In the genomic region with DNA sequence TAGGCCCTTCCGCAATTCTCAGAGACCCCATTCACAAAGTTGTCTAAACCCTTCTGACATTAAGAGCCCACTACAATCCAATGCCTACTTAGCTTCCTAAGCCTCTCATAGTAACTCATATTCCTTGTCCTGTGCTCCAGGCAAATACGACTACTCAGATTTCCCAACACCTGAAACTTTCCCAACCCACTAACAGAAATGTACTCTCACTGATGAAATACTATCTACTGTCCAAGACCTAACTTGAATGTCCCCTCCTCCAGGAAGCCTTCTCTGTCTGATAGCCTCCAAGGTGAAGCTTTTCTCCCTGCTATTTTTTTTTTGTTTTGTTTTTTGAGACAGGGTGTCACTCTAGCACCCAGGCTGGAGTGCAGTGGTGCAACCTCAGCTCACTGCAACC, we compare ENCODE assay signal across 15 cellular contexts. TPM values are rescaled to one million over a fixed set of nuclear protein-coding genes. Genes with fewer than 3 reads are reported as not detected.
DNase-seq lines count a peak whose midpoint lies in the region; ATAC-seq and TF ChIP-seq lines count a peak whose summit lies in the region.
"Had no signal": no experiment of that assay in that cellular context is flagged by ENCODE, and none has a peak within 500 bp of the region (broad histone marks: within the 10 kb centered on the region; RNA-seq: fewer than 3 reads in every experiment).

No MANE protein-coding gene starts in this region.

- no peaks in the 10 kb centered on the region for H3K4me1 ChIP-seq in mammary epithelial cell (ENCODE audit: insufficient read depth, low read length)
- no peaks in the 10 kb centered on the region for H3K4me1 ChIP-seq in hepatocyte (ENCODE audit: insufficient read depth)
- H3K4me1 ChIP-seq in osteoblast (ENCODE audit: insufficient read depth, low read length) = no peaks in the 10 kb centered on the region
- no peaks in the 10 kb centered on the region for H3K4me1 ChIP-seq in upper lobe of left lung
- H3K4me1 ChIP-seq in prostate gland (replicated peaks) = no peaks in the 10 kb centered on the region
- H3K4me1 ChIP-seq: BLaER1 treated with 17β-estradiol and CSF1 and Interleukin-3, amounts not matched to agents 10 nM and 100 nM had no signal

- TF ChIP-seq POLR2A in upper lobe of left lung (IDR thresholded peaks at IDR 0.05) = no peak
- TF ChIP-seq POLR2A in prostate gland (IDR thresholded peaks at IDR 0.05) = no peak

- H3K4me2 ChIP-seq in mammary epithelial cell (ENCODE audit: insufficient read depth, low read depth, low read length) (no peak overlapping the region), hepatocyte (no peak overlapping the region), osteoblast (ENCODE audit: insufficient read depth, low read length) (no peak overlapping the region)
- H3K4me2 ChIP-seq: BLaER1 treated with 17β-estradiol and CSF1 and Interleukin-3, amounts not matched to agents 10 nM and 100 nM had no signal

- no peaks in the 10 kb centered on the region for H3K9me3 ChIP-seq in mammary epithelial cell (replicated peaks; ENCODE audit: insufficient read depth, low read length)
- no peaks in the 10 kb centered on the region for H3K9me3 ChIP-seq in hepatocyte (ENCODE audit: low read depth)
- no peaks in the 10 kb centered on the region for H3K9me3 ChIP-seq in osteoblast (ENCODE audit: low read depth, low read length)
- no peaks in the 10 kb centered on the region for H3K9me3 ChIP-seq in upper lobe of left lung
- H3K9me3 ChIP-seq in prostate gland = no peaks in the 10 kb centered on the region
- H3K9me3 ChIP-seq: BLaER1 treated with 17β-estradiol and CSF1 and Interleukin-3, amounts not matched to agents 10 nM and 100 nM had no signal

- intact Hi-C loops in mammary epithelial cell (cut with micrococcal nuclease) (no loop called here), prostate gland (cut with DNase I) (no loop called here)

- CTCF ChIA-PET in mammary epithelial cell (lab: Charles Lee; ENCODE audit: low non-redundant PET) = no interaction called here

- H2AFZ ChIP-seq in mammary epithelial cell (ENCODE audit: low read depth, low read length) (no peak overlapping the region), hepatocyte (no peak overlapping the region), osteoblast (ENCODE audit: low read length) (no peak overlapping the region)

- H3K27ac ChIP-seq in mammary epithelial cell (ENCODE audit: insufficient read depth, low read depth, low read length) = no peak overlapping the region
- peak overlapping the region; percentile 9 for H3K27ac ChIP-seq in hepatocyte
- no peak overlapping the region for H3K27ac ChIP-seq in osteoblast (ENCODE audit: low read depth, low read length)
- H3K27ac ChIP-seq in upper lobe of left lung = no peak overlapping the region
- no peak overlapping the region for H3K27ac ChIP-seq in prostate gland
- H3K27ac ChIP-seq: BLaER1 treated with 17β-estradiol and CSF1 and Interleukin-3, amounts not matched to agents 10 nM and 100 nM had no signal

- TF ChIP-seq CTCF in mammary epithelial cell (conservative IDR thresholded peaks at IDR 0.05 in 1 of 2, IDR thresholded peaks at IDR 0.05 in 1 of 2; ENCODE audit: extremely low read depth in 1 of 2, insufficient read depth in 1 of 2, low read depth in 1 of 2, low read length in 2 of 2) (no peak), hepatocyte (IDR thresholded peaks at IDR 0.05; ENCODE audit: poor library complexity) (no peak), osteoblast (IDR thresholded peaks at IDR 0.05; ENCODE audit: extremely low read depth, low read depth, low read length) (no peak), upper lobe of left lung (IDR thresholded peaks at IDR 0.05) (no peak), prostate gland (IDR thresholded peaks at IDR 0.05) (no peak)

- no peaks in the 10 kb centered on the region for H3K79me2 ChIP-seq in mammary epithelial cell (ENCODE audit: insufficient read depth, low read length)
- H3K79me2 ChIP-seq in hepatocyte = no peaks in the 10 kb centered on the region
- H3K79me2 ChIP-seq in osteoblast (ENCODE audit: insufficient read depth, low read length) = no peaks in the 10 kb centered on the region

- no peaks in the 10 kb centered on the region for H3K9me2 ChIP-seq in hepatocyte (replicated peaks; ENCODE audit: insufficient read depth)

- no peaks in the 10 kb centered on the region for H4K20me1 ChIP-seq in mammary epithelial cell (ENCODE audit: insufficient read depth, low read length)
- no peaks in the 10 kb centered on the region for H4K20me1 ChIP-seq in hepatocyte (ENCODE audit: insufficient read depth, poor library complexity, severe bottlenecking)
- no peaks in the 10 kb centered on the region for H4K20me1 ChIP-seq in osteoblast (ENCODE audit: insufficient read depth, low read length)
- H4K20me1 ChIP-seq: BLaER1 treated with 17β-estradiol and CSF1 and Interleukin-3, amounts not matched to agents 10 nM and 100 nM had no signal

- H3K36me3 ChIP-seq in mammary epithelial cell (ENCODE audit: insufficient read depth, low read length) (no peaks in the 10 kb centered on the region), hepatocyte (replicated peaks; ENCODE audit: insufficient read depth, low read depth) (no peaks in the 10 kb centered on the region), osteoblast (ENCODE audit: insufficient read depth, low read length) (no peaks in the 10 kb centered on the region), upper lobe of left lung (no peaks in the 10 kb centered on the region), prostate gland (no peaks in the 10 kb centered on the region)
- H3K36me3 ChIP-seq: BLaER1 treated with 17β-estradiol and CSF1 and Interleukin-3, amounts not matched to agents 10 nM and 100 nM had no signal

- 86% methylated on average over 2 of the region's 2 CpGs for WGBS in mammary epithelial cell (ENCODE audit: low coverage, missing lambda C conversion rate)
- 90% methylated on average over 2 of the region's 2 CpGs for WGBS in hepatocyte (ENCODE audit: low lambda C conversion rate, missing lambda C conversion rate)
- 83 to 89% methylated on average over 2 of the region's 2 CpGs for WGBS in upper lobe of left lung, 2 donors
- 89% methylated on average over 2 of the region's 2 CpGs for WGBS in prostate gland

- H3K27me3 ChIP-seq in mammary epithelial cell (ENCODE audit: insufficient read depth, low read length) (no peaks in the 10 kb centered on the region), hepatocyte (no peaks in the 10 kb centered on the region), osteoblast (ENCODE audit: insufficient read depth, low read length) (no peaks in the 10 kb centered on the region), upper lobe of left lung (no peaks in the 10 kb centered on the region), prostate gland (replicated peaks; ENCODE audit: insufficient read depth) (no peaks in the 10 kb centered on the region)
- H3K27me3 ChIP-seq: BLaER1 treated with 17β-estradiol and CSF1 and Interleukin-3, amounts not matched to agents 10 nM and 100 nM had no signal

- no peak overlapping the region for H3K9ac ChIP-seq in mammary epithelial cell (ENCODE audit: insufficient read depth, low read length)
- H3K9ac ChIP-seq: BLaER1 treated with 17β-estradiol and CSF1 and Interleukin-3, amounts not matched to agents 10 nM and 100 nM had no signal

- dilution Hi-C loops in mammary epithelial cell (cut with HindIII; ENCODE audit: low sequenced_read_pairs) = no loop called here

- in situ Hi-C loops in mammary epithelial cell (cut with MboI; ENCODE audit: low sequenced_read_pairs in 2 of 2) = no loop called here

- H3K4me3 ChIP-seq in mammary epithelial cell (replicated peaks in 1 of 3; ENCODE audit: insufficient read depth in 1 of 3, low read depth in 2 of 3, low read length in 3 of 3) = no peak overlapping the region
- no peak overlapping the region for H3K4me3 ChIP-seq in hepatocyte
- no peak overlapping the region for H3K4me3 ChIP-seq in osteoblast (ENCODE audit: insufficient read depth, low read length)
- no peak overlapping the region for H3K4me3 ChIP-seq in upper lobe of left lung
- no peak overlapping the region for H3K4me3 ChIP-seq in prostate gland
- H3K4me3 ChIP-seq: BLaER1 treated with 17β-estradiol and CSF1 and Interleukin-3, amounts not matched to agents 10 nM and 100 nM had no signal

- TF ChIP-seq EP300 in upper lobe of left lung (IDR thresholded peaks at IDR 0.05) = no peak

- no peak for ATAC-seq in upper lobe of left lung (ENCODE audit: low FRiP score in 2 of 2)

- DNase-seq in NCI-H226 (peak; percentile 24), mammary epithelial cell (peak; percentile 23), hepatocyte (ENCODE audit: low spot score) (no peak), osteoblast (ENCODE audit: insufficient read length, low spot score, missing footprints) (peak; percentile 23), upper lobe of left lung (no peak), T-helper 9 cell (no peak), prostate gland (ENCODE audit: low spot score) (no peak)
- DNase-seq in activated CD8-positive, alpha-beta memory T cell treated with anti-CD3 and anti-CD28 coated beads for 24 hours = no peak
- DNase-seq: ACHN; CD4-positive, CD25-positive, alpha-beta regulatory T cell; DMS53; GF-D8; HCEC 1CT; HFFc6 had no signal

- no TSS peak for BruUV-seq in mammary epithelial cell (replicated peaks; lab: Mats Ljungman, UMichigan)

RNA-seq across cellular contexts. Expression of gene GPLD1, which starts 30.4 kb away (rescaled TPM):
- total RNA-seq in mammary epithelial cell = under 1 TPM in 1 of 2 donors, not detected in 1; 0.33 TPM
- polyA plus RNA-seq in mammary epithelial cell = 0.03 TPM
- not detected for polyA minus RNA-seq in mammary epithelial cell
- 5.0 and 5.8 TPM in 2 replicates for total RNA-seq in hepatocyte
- 2.8 TPM in 2 replicates for polyA plus RNA-seq in hepatocyte
- 0.72 and 0.88 TPM in 2 replicates for total RNA-seq in osteoblast
- 10 to 100 TPM in 2 of 6 donors, 1 to 10 TPM in 4; 2.5 to 15.7 (median 7.3) TPM for total RNA-seq in upper lobe of left lung
- 10 to 100 TPM in 1 of 2 donors, 1 to 10 TPM in 1; 3.1 to 13.0 TPM for total RNA-seq in prostate gland

RNA-seq across cellular contexts. Expression of gene ALDH5A1, which starts 35.8 kb away (rescaled TPM):
- total RNA-seq in mammary epithelial cell (1 to 10 TPM; 1.8 to 3.0 TPM), hepatocyte (15.3 and 16.8 TPM in 2 replicates), osteoblast (1.8 and 2.2 TPM in 2 replicates), upper lobe of left lung (10 to 100 TPM in 5 of 6 donors, 1 to 10 TPM in 1; 7.3 to 21.1 (median 12.4) TPM), prostate gland (10 to 100 TPM; 11.1 to 22.6 TPM)
- polyA plus RNA-seq in mammary epithelial cell (0.39 TPM), hepatocyte (10.7 and 12.3 TPM in 2 replicates)
- not detected for polyA minus RNA-seq in mammary epithelial cell

RNA-seq across cellular contexts. Expression of gene MRS2, which starts 56.2 kb away (rescaled TPM):
- total RNA-seq in mammary epithelial cell (10 to 100 TPM; 23.0 to 26.8 TPM), hepatocyte (33.7 and 34.1 TPM in 2 replicates), osteoblast (22.7 and 23.5 TPM in 2 replicates), upper lobe of left lung (10 to 100 TPM; 20.8 to 40.8 (median 27.4) TPM), prostate gland (10 to 100 TPM; 27.1 to 27.5 TPM)
- polyA plus RNA-seq in mammary epithelial cell (18.2 TPM), hepatocyte (21.9 and 29.0 TPM in 2 replicates)
- polyA minus RNA-seq in mammary epithelial cell = 98.2 TPM

Comparison
In these comparisons a context has a peak if more than half of its experiments do, and no peak if none do; other contexts are left out.
1. DNase-seq: peak in NCI-H226 (single experiment), mammary epithelial cell (single experiment) and osteoblast (single experiment); none in hepatocyte (single experiment), upper lobe of left lung (0 of 2), T-helper 9 cell (single experiment), prostate gland (single experiment) and activated CD8-positive, alpha-beta memory T cell treated with anti-CD3 and anti-CD28 coated beads for 24 hours (single experiment).